ENCODE assay signal across 10 cellular contexts in the genomic region with DNA sequence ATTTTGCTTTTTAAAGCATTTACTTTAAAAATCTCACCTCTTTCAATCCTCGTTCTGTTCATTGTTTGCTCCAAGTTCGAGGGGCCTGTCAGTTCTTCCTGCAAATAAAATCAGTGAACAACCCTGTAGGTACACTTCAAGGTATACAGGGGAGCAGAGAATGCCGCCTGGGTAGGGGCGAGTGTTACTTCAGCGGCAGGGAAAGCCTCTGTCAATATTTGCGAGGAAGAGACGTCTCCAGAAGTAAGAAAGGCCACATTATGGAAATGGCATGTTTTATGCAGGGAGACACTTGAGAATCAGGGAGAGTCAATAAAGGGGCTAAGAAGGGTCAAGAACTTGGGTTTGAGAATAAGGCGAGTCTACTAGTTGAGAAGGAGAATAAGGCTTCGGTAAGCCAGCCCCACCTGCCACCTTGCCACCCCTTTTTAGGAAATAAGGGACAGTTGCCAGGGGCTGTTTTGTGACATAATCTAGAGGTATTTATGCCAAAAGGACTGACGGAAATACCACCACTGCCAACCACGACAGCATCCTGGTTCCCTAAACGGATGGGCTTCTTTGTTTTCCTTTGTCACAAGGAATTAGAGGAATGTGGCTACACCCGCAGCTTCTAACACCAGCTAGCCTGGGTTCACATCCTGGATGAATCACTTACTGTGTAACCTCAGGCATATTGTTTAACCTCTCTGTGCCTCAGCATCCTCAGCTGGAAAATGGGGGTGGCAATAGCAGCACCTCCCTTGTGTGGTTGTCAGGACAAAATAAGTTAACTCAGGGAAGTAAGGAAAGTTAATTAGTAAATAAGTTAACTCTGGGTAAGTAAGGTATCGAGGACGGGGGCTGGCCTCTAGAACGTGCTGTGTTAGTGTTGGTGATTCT.
DNase-seq lines count a peak whose midpoint lies in the region; ATAC-seq and TF ChIP-seq lines count a peak whose summit lies in the region.
"Had no signal": no experiment of that assay in that cellular context is flagged by ENCODE, and none has a peak within 500 bp of the region (broad histone marks: within the 10 kb centered on the region; RNA-seq: fewer than 3 reads in every experiment).

No MANE protein-coding gene starts in this region.

- H3K4me3 Mint-ChIP-seq in CD8-positive, alpha-beta memory T cell = no peak overlapping the region

- TF ChIP-seq CTCF in SK-N-SH (IDR thresholded peaks at IDR 0.05) = no peak
- no peak for TF ChIP-seq CTCF in foreskin keratinocyte (conservative IDR thresholded peaks at IDR 0.05)
- no peak for TF ChIP-seq CTCF in thoracic aorta (IDR thresholded peaks at IDR 0.05)

- peaks cover 2 to 16% (median 11%) of the 10 kb centered on the region in 5 donors for H3K9me3 Mint-ChIP-seq in CD8-positive, alpha-beta memory T cell

- H3K27me3 Mint-ChIP-seq in CD8-positive, alpha-beta memory T cell = peaks cover 0 to 2% of the 10 kb centered on the region in 2 donors

- no peak overlapping the region for H2AFZ ChIP-seq in SK-N-SH (ENCODE audit: low read depth)

- CTCF ChIA-PET in SK-N-SH (lab: Yijun Ruan, JAX) = interaction anchor here (0.6 to 5.0 kb wide), 2 partner anchors 11 to 487 kb away, joined by 3 to 26 read pairs; no protein-coding TSS in a partner anchor
- CTCF ChIA-PET in CD8-positive, alpha-beta memory T cell (lab: Charles Lee) = interaction anchor here (2.8 kb wide), 1 partner anchor 11 kb away, joined by 16 read pairs; no protein-coding TSS in a partner anchor

- H3K27me3 ChIP-seq in SK-N-SH (ENCODE audit: insufficient read depth) (no peaks in the 10 kb centered on the region), foreskin keratinocyte (no peaks in the 10 kb centered on the region), thoracic aorta (replicated peaks; ENCODE audit: insufficient read depth) (no peaks in the 10 kb centered on the region)
- H3K27me3 ChIP-seq in CD8-positive, alpha-beta memory T cell (ENCODE audit: insufficient read depth, low read length, poor library complexity, severe bottlenecking) = no peaks in the 10 kb centered on the region

- no peaks in the 10 kb centered on the region for H3K9me2 ChIP-seq in SK-N-SH

- H3K36me3 Mint-ChIP-seq in CD8-positive, alpha-beta memory T cell = peaks cover 0 to 21% (median 5%) of the 10 kb centered on the region in 3 donors

- peak; percentile 42 for DNase-seq in activated CD8-positive, alpha-beta memory T cell treated with anti-CD3 and anti-CD28 coated beads for 24 hours
- DNase-seq in activated CD8-positive, alpha-beta memory T cell treated with anti-CD3 and anti-CD28 coated beads, Interleukin-2, amount 50 U/mL, for 4 hours = no peak
- DNase-seq in SK-N-SH = no peak
- DNase-seq in foreskin keratinocyte = peak; percentile 31 to 61
- no peak for DNase-seq in thoracic aorta (ENCODE audit: low spot score)
- DNase-seq in CD8-positive, alpha-beta memory T cell = no peak
- DNase-seq in NCI-H1436 (lab: John Stamatoyannopoulos, UW) = no peak
- DNase-seq: effector CD8-positive, alpha-beta T cell had no signal

- H3K4me3 ChIP-seq in SK-N-SH (ENCODE audit: low read depth in 2 of 2, low read length in 1 of 2) (no peak overlapping the region), thoracic aorta (no peak overlapping the region)
- H3K4me3 ChIP-seq in CD8-positive, alpha-beta memory T cell (ENCODE audit: low read length) = no peak overlapping the region
- H3K4me3 ChIP-seq: lung had no signal

- no peaks in the 10 kb centered on the region for H3K79me2 ChIP-seq in SK-N-SH (ENCODE audit: insufficient read depth)

- no peak for TF ChIP-seq EP300 in SK-N-SH (IDR thresholded peaks at IDR 0.05; ENCODE audit: borderline replicate concordance in 1 of 2, low read depth in 1 of 2, low read length in 1 of 2)

- H3K9me3 ChIP-seq in SK-N-SH (no peaks in the 10 kb centered on the region), thoracic aorta (peaks cover 5% of the 10 kb centered on the region)
- no peaks in the 10 kb centered on the region for H3K9me3 ChIP-seq in CD8-positive, alpha-beta memory T cell (ENCODE audit: low read length)

- H3K36me3 ChIP-seq in SK-N-SH (replicated peaks in 1 of 2; ENCODE audit: control insufficient read depth in 1 of 2, insufficient read depth in 2 of 2, low read length in 1 of 2) = no peaks in the 10 kb centered on the region
- no peaks in the 10 kb centered on the region for H3K36me3 ChIP-seq in thoracic aorta
- no peaks in the 10 kb centered on the region for H3K36me3 ChIP-seq in CD8-positive, alpha-beta memory T cell (ENCODE audit: insufficient read depth, low read length)

- ATAC-seq in foreskin keratinocyte = peak; percentile 54
- ATAC-seq in thoracic aorta (ENCODE audit: insufficient number of reproducible peaks, low FRiP score, low read depth) = peak; percentile 78
- no peak for ATAC-seq in GM18909 (IDR thresholded peaks at IDR 0.05; ENCODE audit: poor library complexity, unreplicated experiment)

- H4K20me1 ChIP-seq in SK-N-SH (ENCODE audit: insufficient read depth) = no peaks in the 10 kb centered on the region

- 62% methylated on average over 16 of the region's 16 CpGs for WGBS in SK-N-SH (ENCODE audit: low lambda C conversion rate)

- POLR2A ChIA-PET in SK-N-SH (lab: Yijun Ruan, JAX) = no interaction called here
- POLR2A ChIA-PET in CD8-positive, alpha-beta memory T cell (lab: Charles Lee) = no interaction called here

- no peak overlapping the region for H3K27ac ChIP-seq in SK-N-SH (ENCODE audit: low read depth in 2 of 2, low read length in 1 of 2)
- H3K27ac ChIP-seq in foreskin keratinocyte = no peak overlapping the region
- no peak overlapping the region for H3K27ac ChIP-seq in thoracic aorta
- no peak overlapping the region for H3K27ac ChIP-seq in CD8-positive, alpha-beta memory T cell (ENCODE audit: low read depth, low read length)

- H3K4me1 Mint-ChIP-seq in CD8-positive, alpha-beta memory T cell = peaks cover 11 to 16% (median 12%) of the 10 kb centered on the region in 3 donors

- H3K4me1 ChIP-seq in SK-N-SH (ENCODE audit: control insufficient read depth in 1 of 2, insufficient read depth in 2 of 2, low read depth in 1 of 2, low read length in 1 of 2) (no peaks in the 10 kb centered on the region), foreskin keratinocyte (no peaks in the 10 kb centered on the region), thoracic aorta (ENCODE audit: control insufficient read depth in 1 of 2, low read depth in 2 of 2) (peaks cover 0 to 13% of the 10 kb centered on the region in 2 donors)
- peaks cover 8% of the 10 kb centered on the region for H3K4me1 ChIP-seq in CD8-positive, alpha-beta memory T cell (ENCODE audit: insufficient read depth, low read length)

- no peaks in the 10 kb centered on the region for H3F3A ChIP-seq in SK-N-SH (replicated peaks; ENCODE audit: insufficient read depth)

- no peak overlapping the region for H3K4me2 ChIP-seq in SK-N-SH

- no peak overlapping the region for H3K9ac ChIP-seq in SK-N-SH

- TF ChIP-seq RAD21 in SK-N-SH (IDR thresholded peaks at IDR 0.05; ENCODE audit: low read length) = no peak

- H3K27ac Mint-ChIP-seq in CD8-positive, alpha-beta memory T cell = peak overlapping the region in 4 of 8 donors; percentile 11 to 70 (median 54)

TF ChIP-seq in SK-N-SH, 30 proteins besides CTCF, POLR2A, EP300 and RAD21:
- TF ChIP-seq TCF12 (IDR thresholded peaks at IDR 0.05) = 0 out of 2 replicates have a peak, but pooled peaks have one; percentile 14
- no peak for TF ChIP-seq USF1 (IDR thresholded peaks at IDR 0.05; ENCODE audit: borderline replicate concordance, low read depth)
- TF ChIP-seq FOSL2 (IDR thresholded peaks at IDR 0.05; ENCODE audit: borderline replicate concordance, low read depth) = peak; percentile 30; the same call in 1 of the 2 replicates

Comparison
In these comparisons a context has a peak if more than half of its experiments do, and no peak if none do; other contexts are left out.
1. DNase-seq: peak in activated CD8-positive, alpha-beta memory T cell treated with anti-CD3 and anti-CD28 coated beads for 24 hours (single experiment) and foreskin keratinocyte (2 of 2); none in activated CD8-positive, alpha-beta memory T cell treated with anti-CD3 and anti-CD28 coated beads, Interleukin-2, amount 50 U/mL, for 4 hours (single experiment), SK-N-SH (single experiment), thoracic aorta (single experiment), CD8-positive, alpha-beta memory T cell (0 of 5) and NCI-H1436 (single experiment).